In the genomic region with DNA sequence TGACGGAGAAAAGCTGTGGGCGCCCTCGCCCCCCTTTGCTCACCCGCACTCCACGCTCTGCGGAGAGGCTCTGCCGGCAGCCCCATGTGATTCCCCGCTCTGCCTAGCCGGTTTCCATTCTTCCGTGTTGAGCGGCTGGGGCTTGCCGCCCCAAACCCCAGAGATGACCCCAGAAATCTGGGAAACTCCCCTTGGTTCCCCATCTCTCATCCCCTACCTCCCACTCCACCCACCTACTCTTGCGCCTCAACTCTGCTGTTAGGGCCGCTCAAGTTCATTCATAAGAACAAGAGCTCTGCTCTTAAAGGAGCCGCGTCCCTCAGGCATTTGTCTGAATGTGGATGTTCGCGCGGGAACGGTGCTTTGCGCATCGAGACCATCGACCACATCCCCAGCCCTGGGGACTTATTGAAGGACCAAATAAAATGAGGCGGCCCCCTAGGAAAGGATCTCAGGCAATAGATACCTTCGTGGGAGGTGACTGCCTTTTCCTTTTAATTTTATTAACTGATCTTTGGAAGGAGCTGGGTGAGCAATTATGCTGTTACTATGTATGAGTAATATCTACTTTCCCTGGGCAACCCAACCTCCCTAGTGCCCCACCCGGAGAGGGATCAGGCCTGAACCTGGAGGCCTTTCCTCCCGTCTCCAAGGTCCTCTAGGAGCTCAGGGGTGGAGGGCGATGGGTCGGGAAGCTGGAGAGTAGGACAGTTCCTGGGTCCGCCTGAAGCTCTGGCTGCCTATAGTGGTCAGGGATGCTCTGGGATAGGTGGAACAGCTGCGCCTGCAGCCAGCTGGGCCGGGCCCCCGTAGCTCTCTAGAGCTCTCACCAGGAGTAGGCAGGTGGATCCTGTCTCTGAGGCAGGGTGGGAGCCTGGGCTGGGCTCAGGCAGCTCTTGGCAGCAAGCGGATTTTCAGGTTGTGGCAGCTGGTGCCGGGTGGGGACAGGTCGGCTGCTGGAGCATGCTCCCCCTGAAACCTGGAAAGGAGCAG, we compare ENCODE assay signal across 8 cellular contexts. TPM values are rescaled to one million over a fixed set of nuclear protein-coding genes. Genes with fewer than 3 reads are reported as not detected.
DNase-seq lines count a peak whose midpoint lies in the region; ATAC-seq, FAIRE-seq and TF ChIP-seq lines count a peak whose summit lies in the region.

No MANE protein-coding gene starts in this region.

- no peak for TF ChIP-seq RAD21 in GM12878 (IDR thresholded peaks at IDR 0.05; ENCODE audit: insufficient read depth, low read depth, low read length)

- DNase-seq in G401 (ENCODE audit: low spot score), result peak; percentile 47
- DNase-seq in HCEC 1CT, result peak; percentile 58
- DNase-seq in NAMALWA (ENCODE audit: low spot score), result peak; percentile 65
- DNase-seq in GM12878 (ENCODE audit: low read depth, low spot score), result peak; percentile 33
- no peak for DNase-seq in keratinocyte (ENCODE audit: low read depth, low spot score)
- peak; percentile 42 to 50 for DNase-seq in stimulated activated CD4-positive, alpha-beta T cell treated with anti-CD3 and anti-CD28 coated beads, Interleukin-2, amount 100 ng/mL, for 48 hours

- peaks cover 10% of the 10 kb centered on the region for H3K9me1 ChIP-seq in keratinocyte (ENCODE audit: control insufficient read depth, extremely low read depth, insufficient read depth, low read length)

- H3K36me3 Mint-ChIP-seq in T-helper 1 cell treated with Interleukin-12 subunit alpha and Interleukin-12 subunit beta and Interleukin-4 antibody, amounts not matched to agents 30 μg/mL and 1 μg/mL, for 36 hours (ENCODE audit: low read depth), result no peaks in the 10 kb centered on the region

- H3K4me3 ChIP-seq in GM12878, result peak overlapping the region; percentile 89
- H3K4me3 ChIP-seq in keratinocyte (ENCODE audit: control insufficient read depth in 2 of 3, extremely low read depth in 1 of 3, insufficient read depth in 2 of 3, low read depth in 1 of 3, low read length in 3 of 3), result peak overlapping the region; percentile 93 to 99 (median 96)

- peak overlapping the region; percentile 78 for H3K27ac Mint-ChIP-seq in T-helper 1 cell treated with Interleukin-12 subunit alpha and Interleukin-12 subunit beta and Interleukin-4 antibody, amounts not matched to agents 30 μg/mL and 1 μg/mL, for 36 hours

- SMC1A ChIA-PET in GM12878 (lab: Charles Lee; ENCODE audit: uncharacterized antibody, unreplicated experiment), result interaction anchor here (0.5 to 8.1 kb wide), 13 partner anchors 10 to 138 kb away, joined by 3 to 64 read pairs (median 3); a partner anchor contains a TSS

- H4K20me1 ChIP-seq in GM12878 (ENCODE audit: control insufficient read depth, insufficient read depth) (no peaks in the 10 kb centered on the region), keratinocyte (ENCODE audit: control insufficient read depth, extremely low read depth, insufficient read depth, low read length) (peaks cover 17% of the 10 kb centered on the region)

- FAIRE-seq in GM12878 (lab: Jason Lieb, UNC) (peak; percentile 95), keratinocyte (lab: Jason Lieb, UNC) (peak; percentile 44)

- H3K36me3 ChIP-seq in GM12878 (ENCODE audit: control insufficient read depth in 2 of 2, insufficient read depth in 2 of 2, low read length in 1 of 2) (peaks cover 0 to 3% of the 10 kb centered on the region in 2 experiments; a peak in 2 of 4 replicates), keratinocyte (ENCODE audit: control insufficient read depth in 2 of 2, extremely low read depth in 1 of 2, insufficient read depth in 2 of 2, low read length in 2 of 2) (peaks cover 12 to 29% of the 10 kb centered on the region in 2 experiments)

- H3K4me2 ChIP-seq in GM12878 (ENCODE audit: control insufficient read depth, insufficient read depth) (peak overlapping the region; percentile 99), keratinocyte (ENCODE audit: control insufficient read depth, extremely low read depth, insufficient read depth, low read depth, low read length) (peak overlapping the region; percentile 69)

- H3K27me3 ChIP-seq in GM12878 (replicated peaks in 1 of 2; ENCODE audit: control insufficient read depth in 2 of 2, insufficient read depth in 2 of 2, low read length in 1 of 2), result no peaks in the 10 kb centered on the region
- H3K27me3 ChIP-seq in keratinocyte (ENCODE audit: control insufficient read depth, extremely low read depth, insufficient read depth, low read length), result no peaks in the 10 kb centered on the region

- TF ChIP-seq POLR2A in GM12878 (IDR thresholded peaks at IDR 0.05; ENCODE audit: low read depth, low read length), result no peak

- TF ChIP-seq EP300 in GM12878 (IDR thresholded peaks at IDR 0.05; ENCODE audit: borderline replicate concordance in 1 of 2, control insufficient read depth in 1 of 2, low read depth in 2 of 2, low read length in 2 of 2), result peak in 1 of 2 experiments; percentile 30; a peak in 1 of 4 replicates

- H3K9ac ChIP-seq in GM12878 (ENCODE audit: control insufficient read depth, insufficient read depth, low read length), result peak overlapping the region; percentile 77
- H3K9ac ChIP-seq in keratinocyte (ENCODE audit: control insufficient read depth, extremely low read depth, insufficient read depth, low read length), result peak overlapping the region; percentile 93

- in situ Hi-C loops in G401 (cut with HindIII; ENCODE audit: low sequenced_read_pairs), result no loop called here
- in situ Hi-C loops in GM12878 (cut with MboI), result no loop called here

- BruUV-seq in GM12878 (replicated peaks; lab: Mats Ljungman, UMichigan), result TSS peak; percentile 40

- H3K4me1 ChIP-seq in GM12878 (ENCODE audit: control insufficient read depth, insufficient read depth, low read length), result peaks cover 22% of the 10 kb centered on the region
- H3K4me1 ChIP-seq in keratinocyte (ENCODE audit: control insufficient read depth, extremely low read depth, insufficient read depth, low read length), result peaks cover 54% of the 10 kb centered on the region

- RAD21 ChIA-PET in GM12878 (lab: Charles Lee; ENCODE audit: unreplicated experiment), result interaction anchor here (0.6 to 7.4 kb wide), 14 partner anchors 16 to 1382 kb away, joined by 3 to 39 read pairs (median 4); no protein-coding TSS in a partner anchor

- dilution Hi-C loops in keratinocyte (cut with MboI; ENCODE audit: extremely low pct_ligation_motif_present, low sequenced_read_pairs), result no loop called here

- CTCF ChIA-PET in GM12878 (lab: Yijun Ruan, JAX), result interaction anchor here (0.6 to 7.5 kb wide), 14 partner anchors 15 to 230 kb away, joined by 3 to 53 read pairs (median 4); a partner anchor contains a TSS

- intact Hi-C loops in GM12878 (cut with micrococcal nuclease; ENCODE audit: unreplicated experiment), result no loop called here

- H3K9me3 ChIP-seq in GM12878 (replicated peaks; ENCODE audit: control insufficient read depth, insufficient read depth, low read length) (no peaks in the 10 kb centered on the region), keratinocyte (ENCODE audit: control insufficient read depth, low read depth, low read length) (no peaks in the 10 kb centered on the region)

- H3K27me3 Mint-ChIP-seq in T-helper 1 cell treated with Interleukin-12 subunit alpha and Interleukin-12 subunit beta and Interleukin-4 antibody, amounts not matched to agents 30 μg/mL and 1 μg/mL, for 36 hours (ENCODE audit: low read depth), result peaks cover 9% of the 10 kb centered on the region

- peak overlapping the region; percentile 94 for H3K4me3 Mint-ChIP-seq in T-helper 1 cell treated with Interleukin-12 subunit alpha and Interleukin-12 subunit beta and Interleukin-4 antibody, amounts not matched to agents 30 μg/mL and 1 μg/mL, for 36 hours

- TF ChIP-seq CTCF in GM12878 (IDR thresholded peaks at IDR 0.05 in 2 of 3, conservative IDR thresholded peaks at IDR 0.05 in 1 of 3; ENCODE audit: control insufficient read depth in 2 of 3, extremely low read depth in 1 of 3, insufficient read depth in 1 of 3, low read depth in 3 of 3, low read length in 3 of 3) (no peak), keratinocyte (optimal IDR thresholded peaks at IDR 0.05 in 1 of 3, IDR thresholded peaks at IDR 0.05 in 1 of 3, conservative IDR thresholded peaks at IDR 0.05 in 1 of 3; ENCODE audit: extremely low read depth in 1 of 3, insufficient read depth in 2 of 3, low read length in 3 of 3) (no peak)

- no peaks in the 10 kb centered on the region for H3K9me3 Mint-ChIP-seq in T-helper 1 cell treated with Interleukin-12 subunit alpha and Interleukin-12 subunit beta and Interleukin-4 antibody, amounts not matched to agents 30 μg/mL and 1 μg/mL, for 36 hours

- H2AFZ ChIP-seq in GM12878 (ENCODE audit: control insufficient read depth, low read depth, low read length) (peak overlapping the region; percentile 55), keratinocyte (ENCODE audit: control insufficient read depth, low read length) (no peak overlapping the region)

- peaks cover 24% of the 10 kb centered on the region for H3K4me1 Mint-ChIP-seq in T-helper 1 cell treated with Interleukin-12 subunit alpha and Interleukin-12 subunit beta and Interleukin-4 antibody, amounts not matched to agents 30 μg/mL and 1 μg/mL, for 36 hours (ENCODE audit: low read depth)

- peaks cover 33% of the 10 kb centered on the region for H3K79me2 ChIP-seq in GM12878 (ENCODE audit: control insufficient read depth, insufficient read depth, low read length)
- peaks cover 45% of the 10 kb centered on the region for H3K79me2 ChIP-seq in keratinocyte (ENCODE audit: control insufficient read depth, insufficient read depth, low read length)

- POLR2A ChIA-PET in GM12878 (lab: Charles Lee), result interaction anchor here (0.5 to 2.8 kb wide), 14 partner anchors 12 to 120 kb away, joined by 3 to 16 read pairs (median 5); a partner anchor contains a TSS

- H3K27ac ChIP-seq in GM12878 (ENCODE audit: control insufficient read depth, insufficient read depth), result peak overlapping the region; percentile 74
- H3K27ac ChIP-seq in keratinocyte (ENCODE audit: control insufficient read depth, insufficient read depth, low read length), result peak overlapping the region; percentile 90

- ATAC-seq in GM12878 (peak; percentile 62), HG02938 (IDR thresholded peaks at IDR 0.05; ENCODE audit: unreplicated experiment) (no peak)

- WGBS in GM12878 (ENCODE audit: insufficient coverage, insufficient replicate concordance, low lambda C conversion rate, missing lambda C conversion rate), result 3% methylated on average over 36 of the region's 36 CpGs

RNA-seq across cellular contexts. Expression of a gene that starts 0.9 kb away (rescaled TPM):
- total RNA-seq in G401 (2014; rRNA removed; shearing (Covaris generic)), result 4.3 and 7.9 TPM in 2 replicates
- total RNA-seq in GM12878 (2013; cell fraction: nucleolus; rRNA removed), result 36.5 and 40.1 TPM in 2 replicates
- total RNA-seq in GM12878 (2014; rRNA removed) (30.1 and 34.0 TPM in 2 replicates), GM12878 (2014; rRNA removed; fragmentation: Illumina TruSeq; extraction: Trizol) (13.3 and 14.0 TPM in 2 replicates), GM12878 (2021) (23.1 and 23.4 TPM in 2 replicates)
- 4.5 TPM for polyA plus RNA-seq in GM12878 (2011; ENCODE audit: low read depth)
- polyA plus RNA-seq in GM12878 (2011; rRNA removed) (6.5 and 11.0 TPM in 2 replicates), GM12878 (2014; fragmentation: Illumina TruSeq; extraction: Trizol) (19.5 and 21.6 TPM in 2 replicates), GM12878 (2014; fragmentation: Nextera tagmentation; extraction: Ambion mirVana) (1 to 10 TPM in 1 of 2 experiments, under 1 TPM in 1; 0.84 to 1.9 TPM), GM12878 (2014; rRNA removed) (21.7 and 21.9 TPM in 2 replicates), GM12878 (2016; fragmentation: Nextera tagmentation; extraction: Ambion mirVana) (10 to 100 TPM; 14.3 to 16.1 TPM), keratinocyte (50.1 to 62.5 TPM (median 57.0 TPM) in 3 replicates)
- 14.0 and 15.4 TPM in 2 replicates for polyA plus RNA-seq in GM12878 (2011; cell fraction: cytosol; rRNA removed)
- polyA plus RNA-seq in GM12878 (2011; cell fraction: nucleus; rRNA removed), result 54.2 and 55.9 TPM in 2 replicates
- 7.7 and 9.9 TPM in 2 replicates for polyA plus RNA-seq in GM12878 (2012)
- 15.6 and 23.0 TPM in 2 replicates for polyA minus RNA-seq in GM12878 (2011; rRNA and poly(A)+ RNA removed)
- 6.1 and 6.7 TPM in 2 replicates for polyA minus RNA-seq in GM12878 (2011; cell fraction: cytosol; rRNA and poly(A)+ RNA removed)
- polyA minus RNA-seq in GM12878 (2011; cell fraction: nucleus; rRNA and poly(A)+ RNA removed), result 15.2 and 30.2 TPM in 2 replicates
- polyA plus RNA-seq in keratinocyte (2011; ENCODE audit: low read depth), result 12.6 TPM
- polyA plus RNA-seq in keratinocyte (2011; cell fraction: cytosol; rRNA removed), result 27.3 and 32.3 TPM in 2 replicates
- polyA plus RNA-seq in keratinocyte (2011; cell fraction: nucleus; rRNA removed), result 199 and 235 TPM in 2 replicates
- polyA plus RNA-seq in keratinocyte (2012; ENCODE audit: low replicate concordance), result 33.2 and 47.8 TPM in 2 replicates
- 59.1 to 118 TPM (median 79.8 TPM) in 3 replicates for polyA minus RNA-seq in keratinocyte
- polyA minus RNA-seq in keratinocyte (2011; cell fraction: cytosol; rRNA and poly(A)+ RNA removed), result 25.9 TPM
- 60.7 and 73.3 TPM in 2 replicates for polyA minus RNA-seq in keratinocyte (2011; cell fraction: nucleus; rRNA and poly(A)+ RNA removed)

RNA-seq across cellular contexts. Expression of a gene that starts 54.1 kb away (rescaled TPM):
- total RNA-seq in G401 (2014; rRNA removed; shearing (Covaris generic)), result 8.2 and 11.3 TPM in 2 replicates
- total RNA-seq in GM12878 (2013; cell fraction: nucleolus; rRNA removed), result 1.6 and 2.2 TPM in 2 replicates
- total RNA-seq in GM12878 (2014; rRNA removed) (0.79 and 0.98 TPM in 2 replicates), GM12878 (2014; rRNA removed; fragmentation: Illumina TruSeq; extraction: Trizol) (0.46 and 0.49 TPM in 2 replicates), GM12878 (2021) (1.4 and 1.7 TPM in 2 replicates)
- 0.72 TPM for polyA plus RNA-seq in GM12878 (2011; ENCODE audit: low read depth)
- polyA plus RNA-seq in GM12878 (2011; rRNA removed) (0.22 and 0.37 TPM in 2 replicates), GM12878 (2014; fragmentation: Illumina TruSeq; extraction: Trizol) (0.67 and 0.75 TPM in 2 replicates), GM12878 (2014; fragmentation: Nextera tagmentation; extraction: Ambion mirVana) (under 1 TPM; 0.11 to 0.26 TPM), GM12878 (2014; rRNA removed) (0.24 and 0.77 TPM in 2 replicates), GM12878 (2016; fragmentation: Nextera tagmentation; extraction: Ambion mirVana) (under 1 TPM in 1 of 2 experiments, not detected in 1; 0.40 TPM), keratinocyte (5.1 to 7.7 TPM (median 5.4 TPM) in 3 replicates)
- 0.19 and 0.25 TPM in 2 replicates for polyA plus RNA-seq in GM12878 (2011; cell fraction: cytosol; rRNA removed)
- 0.13 and 0.23 TPM in 2 replicates for polyA plus RNA-seq in GM12878 (2011; cell fraction: nucleus; rRNA removed)
- polyA plus RNA-seq in GM12878 (2012), result 0.72 and 1.2 TPM in 2 replicates
- 0.05 and 0.44 TPM in 2 replicates for polyA minus RNA-seq in GM12878 (2011; rRNA and poly(A)+ RNA removed)
- polyA minus RNA-seq in GM12878 (2011; cell fraction: cytosol; rRNA and poly(A)+ RNA removed), result not detected in 2 replicates
- polyA minus RNA-seq in GM12878 (2011; cell fraction: nucleus; rRNA and poly(A)+ RNA removed), result 0.67 and 0.73 TPM in 2 replicates
- 5.5 TPM for polyA plus RNA-seq in keratinocyte (2011; ENCODE audit: low read depth)
- polyA plus RNA-seq in keratinocyte (2011; cell fraction: cytosol; rRNA removed), result 4.5 and 5.2 TPM in 2 replicates
- 5.9 and 6.0 TPM in 2 replicates for polyA plus RNA-seq in keratinocyte (2011; cell fraction: nucleus; rRNA removed)
- 3.8 and 13.1 TPM in 2 replicates for polyA plus RNA-seq in keratinocyte (2012; ENCODE audit: low replicate concordance)
- 1.7 to 7.6 TPM (median 4.8 TPM) in 3 replicates for polyA minus RNA-seq in keratinocyte
- polyA minus RNA-seq in keratinocyte (2011; cell fraction: cytosol; rRNA and poly(A)+ RNA removed), result 8.2 TPM
- 4.1 and 4.7 TPM in 2 replicates for polyA minus RNA-seq in keratinocyte (2011; cell fraction: nucleus; rRNA and poly(A)+ RNA removed)
